In the genomic region with DNA sequence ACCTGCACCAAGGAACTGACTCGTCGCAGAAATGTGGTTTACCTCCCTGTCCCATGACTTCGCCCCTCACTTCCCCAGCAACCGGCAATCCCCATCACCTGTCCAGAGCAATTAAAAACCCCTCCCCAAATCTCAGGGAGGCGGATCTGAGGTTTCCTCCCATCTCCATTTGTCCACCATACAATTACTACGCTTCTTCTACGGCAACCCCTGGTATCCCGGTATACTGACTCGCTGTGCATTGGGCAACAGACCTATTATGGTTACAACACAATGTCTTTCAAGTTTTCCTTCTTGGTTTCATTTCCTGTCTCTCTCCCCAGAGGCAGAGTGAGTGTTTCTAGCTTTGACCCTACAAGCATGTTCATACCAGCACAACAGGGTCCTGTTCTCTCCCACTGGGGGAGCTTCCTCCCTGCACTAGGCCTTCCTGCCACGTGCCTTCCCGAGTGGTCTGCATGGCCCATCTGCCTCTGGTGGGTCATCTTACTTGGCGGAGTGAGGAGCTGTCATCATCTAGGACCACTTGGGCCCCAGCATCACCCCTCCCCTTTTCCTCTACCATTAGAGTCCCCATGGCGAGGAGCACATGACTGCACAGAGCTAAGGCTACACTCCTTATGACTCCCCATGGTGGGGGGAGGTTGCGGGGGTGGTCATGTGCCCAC, we compare ENCODE assay signal across 9 cellular contexts. TPM values are rescaled to one million over a fixed set of nuclear protein-coding genes. Genes with fewer than 3 reads are reported as not detected.
DNase-seq lines count a peak whose midpoint lies in the region; ATAC-seq and TF ChIP-seq lines count a peak whose summit lies in the region.
"Had no signal": no experiment of that assay in that cellular context is flagged by ENCODE, and none has a peak within 500 bp of the region (broad histone marks: within the 10 kb centered on the region; RNA-seq: fewer than 3 reads in every experiment).

No MANE protein-coding gene starts in this region.

- H3K9me3 Mint-ChIP-seq in GM23338 (no peaks in the 10 kb centered on the region), type B pancreatic cell (no peaks in the 10 kb centered on the region)

- TF ChIP-seq EP300 in tibial nerve (IDR thresholded peaks at IDR 0.05): peak in 1 of 2 donors; percentile 40

- peak overlapping the region; percentile 58 for H3K27ac Mint-ChIP-seq in GM23338
- H3K27ac Mint-ChIP-seq in type B pancreatic cell: peak overlapping the region; percentile 46

- H4K20me1 ChIP-seq in GM23338 (replicated peaks; ENCODE audit: insufficient read depth): peaks cover 16% of the 10 kb centered on the region

- ATAC-seq in GM23338: no peak
- ATAC-seq in GM18519 (IDR thresholded peaks at IDR 0.05; ENCODE audit: low FRiP score, unreplicated experiment): no peak
- no peak for ATAC-seq in HG03469 (IDR thresholded peaks at IDR 0.05; ENCODE audit: unreplicated experiment)

- H3K4me2 ChIP-seq in GM23338: no peak overlapping the region

- DNase-seq in COLO829 (ENCODE audit: low spot score) (peak; percentile 51), GM23338 (ENCODE audit: low spot score) (no peak), RKO (ENCODE audit: low spot score) (peak; percentile 16), fibroblast of the conjunctiva (ENCODE audit: low read depth) (peak; percentile 52), type B pancreatic cell (ENCODE audit: extremely low spot score, unreplicated experiment) (no peak), tibial nerve (ENCODE audit: low spot score in 2 of 2) (no peak)
- DNase-seq: upper lobe of left lung had no signal

- H3K36me3 Mint-ChIP-seq in GM23338 (ENCODE audit: low read depth): peaks cover 84% of the 10 kb centered on the region
- H3K36me3 Mint-ChIP-seq in type B pancreatic cell: peaks cover 11% of the 10 kb centered on the region

- no peaks in the 10 kb centered on the region for H3K9me3 ChIP-seq in tibial nerve
- H3K9me3 ChIP-seq: upper lobe of left lung had no signal

- H3K27me3 Mint-ChIP-seq in GM23338 (ENCODE audit: insufficient read depth, low read depth, poor library complexity) (peaks cover 8% of the 10 kb centered on the region), type B pancreatic cell (no peaks in the 10 kb centered on the region)

- H2AFZ ChIP-seq in GM23338: no peak overlapping the region

- H3K4me1 Mint-ChIP-seq in GM23338 (peaks cover 14% of the 10 kb centered on the region), type B pancreatic cell (ENCODE audit: unreplicated experiment) (peaks cover 13% of the 10 kb centered on the region)

- H3K27me3 ChIP-seq in GM23338 (ENCODE audit: insufficient read depth) (no peaks in the 10 kb centered on the region), tibial nerve (no peaks in the 10 kb centered on the region)
- H3K27me3 ChIP-seq: upper lobe of left lung had no signal

- no peak for TF ChIP-seq POLR2A in tibial nerve (IDR thresholded peaks at IDR 0.05)

- H3K4me3 Mint-ChIP-seq in GM23338 (no peak overlapping the region), type B pancreatic cell (no peak overlapping the region)

- H3K79me2 ChIP-seq in GM23338 (replicated peaks; ENCODE audit: insufficient read depth): no peaks in the 10 kb centered on the region; the same call in 1 of the 2 replicates

- H3K4me1 ChIP-seq in GM23338 (ENCODE audit: insufficient read depth) (no peaks in the 10 kb centered on the region), tibial nerve (peaks cover 0 to 28% (median 0%) of the 10 kb centered on the region in 4 donors)

- 73 to 77% methylated on average over 14 of the region's 14 CpGs for WGBS in tibial nerve, 2 donors

- no peaks in the 10 kb centered on the region for H3K9me2 ChIP-seq in GM23338 (ENCODE audit: insufficient read depth)

- no peak overlapping the region for H3K4me3 ChIP-seq in GM23338
- H3K4me3 ChIP-seq in tibial nerve: no peak overlapping the region
- H3K4me3 ChIP-seq: upper lobe of left lung had no signal

- peaks cover 41% of the 10 kb centered on the region for H3K36me3 ChIP-seq in GM23338 (ENCODE audit: insufficient read depth)
- H3K36me3 ChIP-seq in tibial nerve: peaks cover 0 to 67% (median 5%) of the 10 kb centered on the region in 3 donors

- TF ChIP-seq CTCF in GM23338 (conservative IDR thresholded peaks at IDR 0.05; ENCODE audit: low read depth in 2 of 2) (no peak), type B pancreatic cell (conservative IDR thresholded peaks at IDR 0.05) (no peak), tibial nerve (IDR thresholded peaks at IDR 0.05) (no peak)

- H3F3A ChIP-seq in GM23338 (replicated peaks; ENCODE audit: low read depth): 0 out of 2 replicates have a peak, but pooled peaks cover 8% of the 10 kb centered on the region

- H3K27ac ChIP-seq in GM23338 (ENCODE audit: low read depth) (0 out of 2 replicates have a peak overlapping the region, but pooled peaks have one; percentile 26), tibial nerve (peak overlapping the region in 2 of 4 donors; percentile 27 to 54)

TF ChIP-seq in GM23338, 12 proteins besides CTCF, POLR2A, EP300 and RAD21 (continues in another document):
- TF ChIP-seq POLR2AphosphoS5 (IDR thresholded peaks at IDR 0.05; ENCODE audit: low read depth) (no peak), EZH2 (IDR thresholded peaks at IDR 0.05; ENCODE audit: low read depth, unreplicated experiment) (no peak), ZNF114 (CRISPR knock-in tag; IDR thresholded peaks at IDR 0.05) (no peak), JUNB (IDR thresholded peaks at IDR 0.05; ENCODE audit: unreplicated experiment) (no peak), EZH2phosphoT487 (IDR thresholded peaks at IDR 0.05; ENCODE audit: unreplicated experiment) (no peak), ZNF331 (CRISPR knock-in tag; IDR thresholded peaks at IDR 0.05; ENCODE audit: low read depth) (no peak), CREB1 (CRISPR knock-in tag; IDR thresholded peaks at IDR 0.05; ENCODE audit: low read depth) (no peak), STAT1 (IDR thresholded peaks at IDR 0.05; ENCODE audit: unreplicated experiment) (no peak)
- TF ChIP-seq, protein P1, sequence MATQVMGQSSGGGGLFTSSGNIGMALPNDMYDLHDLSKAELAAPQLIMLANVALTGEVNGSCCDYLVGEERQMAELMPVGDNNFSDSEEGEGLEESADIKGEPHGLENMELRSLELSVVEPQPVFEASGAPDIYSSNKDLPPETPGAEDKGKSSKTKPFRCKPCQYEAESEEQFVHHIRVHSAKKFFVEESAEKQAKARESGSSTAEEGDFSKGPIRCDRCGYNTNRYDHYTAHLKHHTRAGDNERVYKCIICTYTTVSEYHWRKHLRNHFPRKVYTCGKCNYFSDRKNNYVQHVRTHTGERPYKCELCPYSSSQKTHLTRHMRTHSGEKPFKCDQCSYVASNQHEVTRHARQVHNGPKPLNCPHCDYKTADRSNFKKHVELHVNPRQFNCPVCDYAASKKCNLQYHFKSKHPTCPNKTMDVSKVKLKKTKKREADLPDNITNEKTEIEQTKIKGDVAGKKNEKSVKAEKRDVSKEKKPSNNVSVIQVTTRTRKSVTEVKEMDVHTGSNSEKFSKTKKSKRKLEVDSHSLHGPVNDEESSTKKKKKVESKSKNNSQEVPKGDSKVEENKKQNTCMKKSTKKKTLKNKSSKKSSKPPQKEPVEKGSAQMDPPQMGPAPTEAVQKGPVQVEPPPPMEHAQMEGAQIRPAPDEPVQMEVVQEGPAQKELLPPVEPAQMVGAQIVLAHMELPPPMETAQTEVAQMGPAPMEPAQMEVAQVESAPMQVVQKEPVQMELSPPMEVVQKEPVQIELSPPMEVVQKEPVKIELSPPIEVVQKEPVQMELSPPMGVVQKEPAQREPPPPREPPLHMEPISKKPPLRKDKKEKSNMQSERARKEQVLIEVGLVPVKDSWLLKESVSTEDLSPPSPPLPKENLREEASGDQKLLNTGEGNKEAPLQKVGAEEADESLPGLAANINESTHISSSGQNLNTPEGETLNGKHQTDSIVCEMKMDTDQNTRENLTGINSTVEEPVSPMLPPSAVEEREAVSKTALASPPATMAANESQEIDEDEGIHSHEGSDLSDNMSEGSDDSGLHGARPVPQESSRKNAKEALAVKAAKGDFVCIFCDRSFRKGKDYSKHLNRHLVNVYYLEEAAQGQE (IDR thresholded peaks at IDR 0.05; ENCODE audit: unreplicated experiment): no peak
- TF ChIP-seq, protein P2, sequence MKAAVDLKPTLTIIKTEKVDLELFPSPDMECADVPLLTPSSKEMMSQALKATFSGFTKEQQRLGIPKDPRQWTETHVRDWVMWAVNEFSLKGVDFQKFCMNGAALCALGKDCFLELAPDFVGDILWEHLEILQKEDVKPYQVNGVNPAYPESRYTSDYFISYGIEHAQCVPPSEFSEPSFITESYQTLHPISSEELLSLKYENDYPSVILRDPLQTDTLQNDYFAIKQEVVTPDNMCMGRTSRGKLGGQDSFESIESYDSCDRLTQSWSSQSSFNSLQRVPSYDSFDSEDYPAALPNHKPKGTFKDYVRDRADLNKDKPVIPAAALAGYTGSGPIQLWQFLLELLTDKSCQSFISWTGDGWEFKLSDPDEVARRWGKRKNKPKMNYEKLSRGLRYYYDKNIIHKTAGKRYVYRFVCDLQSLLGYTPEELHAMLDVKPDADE (IDR thresholded peaks at IDR 0.05): no peak

RNA-seq across cellular contexts. Expression of a gene that starts 30.3 kb away (rescaled TPM):
- total RNA-seq in GM23338 (2014; rRNA removed; shearing (Covaris generic)): 181 and 183 TPM in 2 replicates
- polyA plus RNA-seq in GM23338 (2016; fragmentation: Nextera tagmentation; extraction: Ambion mirVana): 171 and 189 TPM in 2 replicates
- total RNA-seq in type B pancreatic cell (ENCODE audit: low replicate concordance) (137 and 172 TPM in 2 replicates), tibial nerve (100 to 1,000 TPM in 2 of 4 donors, 10 to 100 TPM in 2; 94.3 to 129 (median 111) TPM)

RNA-seq across cellular contexts. Expression of a gene that starts 34.8 kb away (rescaled TPM):
- total RNA-seq in GM23338 (2014; rRNA removed; shearing (Covaris generic)): 94.1 and 95.9 TPM in 2 replicates
- polyA plus RNA-seq in GM23338 (2016; fragmentation: Nextera tagmentation; extraction: Ambion mirVana): 71.0 and 72.9 TPM in 2 replicates
- total RNA-seq in type B pancreatic cell (ENCODE audit: low replicate concordance): 38.9 and 47.8 TPM in 2 replicates
- total RNA-seq in tibial nerve: 10 to 100 TPM; 29.3 to 50.4 (median 36.4) TPM

Comparison
In these comparisons a context has a peak if more than half of its experiments do, and no peak if none do; other contexts are left out.
1. DNase-seq: peak in COLO829 (single experiment), RKO (single experiment) and fibroblast of the conjunctiva (single experiment); none in GM23338 (single experiment), type B pancreatic cell (single experiment) and tibial nerve (0 of 2).